ENCODE assay signal across 8 cellular contexts in genomic region chrX:1652011-1652811, GRCh38. TPM values are rescaled to one million over a fixed set of nuclear protein-coding genes. Genes with fewer than 3 reads are reported as not detected.
DNase-seq lines count a peak whose midpoint lies in the region; ATAC-seq and TF ChIP-seq lines count a peak whose summit lies in the region.
"Not testable (repeated sequence)": the region's sequence is repeated elsewhere in the genome, so short reads cannot be mapped to it uniquely, and the experiment has no call there.

No MANE protein-coding gene starts in this region.

- not testable (repeated sequence) for TF ChIP-seq POLR2A in transverse colon (IDR thresholded peaks at IDR 0.05)

- not testable (repeated sequence) for H3K27ac ChIP-seq in transverse colon

- intact Hi-C loops in natural killer cell (cut with micrococcal nuclease): loop anchor here (2.0 kb wide), 1 partner anchor 941 kb away; no protein-coding TSS in a partner anchor
- intact Hi-C loops in transverse colon (cut with DNase I; ENCODE audit: low total_unique reads): loop anchor here (5.0 kb wide), 1 partner anchor 940 kb away; no protein-coding TSS in a partner anchor

- H3K4me1 ChIP-seq in transverse colon: not testable (repeated sequence)

- not testable (repeated sequence) for H3K4me3 Mint-ChIP-seq in T-cell, natural killer cell

- TF ChIP-seq EP300 in transverse colon (IDR thresholded peaks at IDR 0.05; ENCODE audit: low read depth): not testable (repeated sequence)

- H3K36me3 Mint-ChIP-seq in T-cell, natural killer cell: not testable (repeated sequence)

- peaks cover 10 to 14% (median 10%) of the 10 kb centered on the region in 3 donors for H3K4me1 Mint-ChIP-seq in T-cell
- H3K4me1 Mint-ChIP-seq in natural killer cell: peaks cover 8 to 13% of the 10 kb centered on the region in 2 donors

- H3K27ac Mint-ChIP-seq in T-cell: not testable (repeated sequence)
- H3K27ac Mint-ChIP-seq in natural killer cell: peak overlapping the region; percentile 19 to 27

- not testable (repeated sequence) for H3K4me3 ChIP-seq in transverse colon

- CTCF ChIA-PET in T-cell (lab: Charles Lee): not testable (repeated sequence)

- not testable (repeated sequence) for H3K27me3 ChIP-seq in transverse colon

- peak; percentile 41 for DNase-seq in Daoy (ENCODE audit: low read depth)
- peak; percentile 61 for DNase-seq in NCI-H2227 (lab: John Stamatoyannopoulos, UW; ENCODE audit: unreplicated experiment)
- DNase-seq in T-cell: peak in 19 of 34 experiments; percentile 2 to 49 (median 17)
- DNase-seq in amniotic stem cell (lab: John Stamatoyannopoulos, UW): peak; percentile 10
- DNase-seq in globus pallidus (ENCODE audit: low spot score): peak; percentile 14
- DNase-seq in natural killer cell: not testable (repeated sequence)
- DNase-seq in transverse colon: peak; percentile 32

- H3K9me3 ChIP-seq in transverse colon: not testable (repeated sequence)

- TF ChIP-seq CTCF in natural killer cell (IDR thresholded peaks at IDR 0.05): peak; percentile 84
- TF ChIP-seq CTCF in transverse colon (IDR thresholded peaks at IDR 0.05): peak; percentile 68 to 83 (median 75)

- 57 to 69% methylated on average over 3 to 23 of the region's 25 CpGs for WGBS in transverse colon (ENCODE audit: low coverage in 1 of 2), 2 donors

- POLR2A ChIA-PET in T-cell (lab: Charles Lee): not testable (repeated sequence)

- H3K27me3 Mint-ChIP-seq in T-cell; natural killer cell (ENCODE audit: low read depth in 2 of 2): not testable (repeated sequence)

- H3K36me3 ChIP-seq in transverse colon: not testable (repeated sequence)

- ATAC-seq in HG02973 (IDR thresholded peaks at IDR 0.05; ENCODE audit: unreplicated experiment) (peak; percentile 49), T-cell (replicated peaks in 1 of 4) (peak in 3 of 4 experiments; percentile 23 to 52 (median 45)), natural killer cell (peak in 2 of 3 donors; percentile 27 to 45)

- in situ Hi-C loops in transverse colon (cut with MboI; ENCODE audit: low pct_ligation_motif_present in 1 of 4, low pct_unique_long_range_greater_than_20kb in 1 of 4, low sequenced_read_pairs in 3 of 4): loop anchor here in 3 of 4 donors (25.0 kb wide), 1 partner anchor 935 kb away; no protein-coding TSS in a partner anchor

- H3K9me3 Mint-ChIP-seq in T-cell, natural killer cell: not testable (repeated sequence)

RNA-seq across cellular contexts. Expression of gene ASMT, which starts 37.4 kb away (rescaled TPM):
- total RNA-seq in Daoy (2014; rRNA removed; shearing (Covaris generic)): not detected in 2 replicates
- under 1 TPM in 1 of 5 donors, not detected in 4; 0.98 TPM for total RNA-seq in T-cell
- 1 to 10 TPM in 2 of 3 donors, under 1 TPM in 1; 0.79 to 1.8 (median 1.5) TPM for total RNA-seq in natural killer cell
- total RNA-seq in transverse colon: not detected
